1 cellular context compared by ENCODE assay signal in genomic region chr11:104094576-104094975, GRCh38.
TF ChIP-seq lines count a peak whose summit lies in the region.

No MANE protein-coding gene starts in this region.

TF ChIP-seq in IMR-90, 13 proteins besides CTCF, POLR2A, EP300 and RAD21 (continued from another document):
- no peak for TF ChIP-seq CEBPB (IDR thresholded peaks at IDR 0.05; ENCODE audit: low read depth, low read length)
- TF ChIP-seq FOS (IDR thresholded peaks at IDR 0.05; ENCODE audit: low read depth, low read length), result no peak
- no peak for TF ChIP-seq ELK1 (IDR thresholded peaks at IDR 0.05; ENCODE audit: borderline replicate concordance, low read depth, low read length)
- TF ChIP-seq BHLHE40 (IDR thresholded peaks at IDR 0.05; ENCODE audit: low read depth, low read length), result no peak
- TF ChIP-seq USF2 (IDR thresholded peaks at IDR 0.05; ENCODE audit: low read depth, low read length), result no peak
- TF ChIP-seq RFX5 (IDR thresholded peaks at IDR 0.05; ENCODE audit: low read depth, low read length), result no peak
- TF ChIP-seq MAZ (IDR thresholded peaks at IDR 0.05; ENCODE audit: borderline replicate concordance, low read depth, low read length), result no peak
- TF ChIP-seq MAFK (IDR thresholded peaks at IDR 0.05; ENCODE audit: low read depth, low read length), result no peak
- no peak for TF ChIP-seq RCOR1 (IDR thresholded peaks at IDR 0.05; ENCODE audit: insufficient replicate concordance, low read length)
- no peak for TF ChIP-seq MXI1 (IDR thresholded peaks at IDR 0.05; ENCODE audit: borderline replicate concordance, low read depth, low read length)
- no peak for TF ChIP-seq SMC3 (IDR thresholded peaks at IDR 0.05; ENCODE audit: low read depth, low read length)
- TF ChIP-seq CHD1 (IDR thresholded peaks at IDR 0.05; ENCODE audit: low read depth, low read length), result no peak
